1 cellular context compared by ENCODE assay signal in genomic region chr4:2041234-2042130, GRCh38.
TF ChIP-seq lines count a peak whose summit lies in the region.

No MANE protein-coding gene starts in this region.

TF ChIP-seq in HepG2, 621 proteins besides CTCF, POLR2A, EP300 and RAD21 (continued from another document and continues in another):
- peak; percentile 46; the same call in 1 of the 2 replicates for TF ChIP-seq ZNF275 (CRISPR knock-in tag; IDR thresholded peaks at IDR 0.05; ENCODE audit: borderline replicate concordance)
- TF ChIP-seq GABPB1 (CRISPR knock-in tag; IDR thresholded peaks at IDR 0.05), result peak; percentile 71
- TF ChIP-seq E2F5 (CRISPR knock-in tag; conservative IDR thresholded peaks at IDR 0.05), result no peak
- peak; percentile 19 for TF ChIP-seq AGO2 (optimal IDR thresholded peaks at IDR 0.05; ENCODE audit: low read depth, low read length)
- TF ChIP-seq ZNF513 (CRISPR knock-in tag; conservative IDR thresholded peaks at IDR 0.05), result no peak
- 0 out of 2 replicates have a peak, but pooled peaks have one; percentile 10 for TF ChIP-seq PITX1 (CRISPR knock-in tag; IDR thresholded peaks at IDR 0.05)
- TF ChIP-seq TBL1XR1 (IDR thresholded peaks at IDR 0.05; ENCODE audit: borderline replicate concordance, low read length, partially characterized antibody), result no peak
- 0 out of 2 replicates have a peak, but pooled peaks have one; percentile 59 for TF ChIP-seq HIVEP1 (CRISPR knock-in tag; IDR thresholded peaks at IDR 0.05)
- TF ChIP-seq GABPA (IDR thresholded peaks at IDR 0.05; ENCODE audit: low read depth, low read length), result no peak
- TF ChIP-seq GABPA (CRISPR knock-in tag; IDR thresholded peaks at IDR 0.05; ENCODE audit: low read depth), result no peak
- peak; percentile 46 for TF ChIP-seq MED8 (CRISPR knock-in tag; IDR thresholded peaks at IDR 0.05; ENCODE audit: insufficient replicate concordance)
- TF ChIP-seq AGO1 (IDR thresholded peaks at IDR 0.05; ENCODE audit: low read depth, low read length, poor library complexity, severe bottlenecking), result peak; percentile 40
- TF ChIP-seq KDM2A (CRISPR knock-in tag; IDR thresholded peaks at IDR 0.05; ENCODE audit: borderline replicate concordance, low read depth), result peak; percentile 45; the same call in 1 of the 2 replicates
- TF ChIP-seq ZNF704 (CRISPR knock-in tag; IDR thresholded peaks at IDR 0.05; ENCODE audit: borderline replicate concordance), result 0 out of 2 replicates have a peak, but pooled peaks have one; percentile 15
- TF ChIP-seq, protein P1, sequence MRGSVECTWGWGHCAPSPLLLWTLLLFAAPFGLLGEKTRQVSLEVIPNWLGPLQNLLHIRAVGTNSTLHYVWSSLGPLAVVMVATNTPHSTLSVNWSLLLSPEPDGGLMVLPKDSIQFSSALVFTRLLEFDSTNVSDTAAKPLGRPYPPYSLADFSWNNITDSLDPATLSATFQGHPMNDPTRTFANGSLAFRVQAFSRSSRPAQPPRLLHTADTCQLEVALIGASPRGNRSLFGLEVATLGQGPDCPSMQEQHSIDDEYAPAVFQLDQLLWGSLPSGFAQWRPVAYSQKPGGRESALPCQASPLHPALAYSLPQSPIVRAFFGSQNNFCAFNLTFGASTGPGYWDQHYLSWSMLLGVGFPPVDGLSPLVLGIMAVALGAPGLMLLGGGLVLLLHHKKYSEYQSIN (CRISPR knock-in tag; IDR thresholded peaks at IDR 0.05; ENCODE audit: borderline replicate concordance), result no peak
- TF ChIP-seq, protein P2, sequence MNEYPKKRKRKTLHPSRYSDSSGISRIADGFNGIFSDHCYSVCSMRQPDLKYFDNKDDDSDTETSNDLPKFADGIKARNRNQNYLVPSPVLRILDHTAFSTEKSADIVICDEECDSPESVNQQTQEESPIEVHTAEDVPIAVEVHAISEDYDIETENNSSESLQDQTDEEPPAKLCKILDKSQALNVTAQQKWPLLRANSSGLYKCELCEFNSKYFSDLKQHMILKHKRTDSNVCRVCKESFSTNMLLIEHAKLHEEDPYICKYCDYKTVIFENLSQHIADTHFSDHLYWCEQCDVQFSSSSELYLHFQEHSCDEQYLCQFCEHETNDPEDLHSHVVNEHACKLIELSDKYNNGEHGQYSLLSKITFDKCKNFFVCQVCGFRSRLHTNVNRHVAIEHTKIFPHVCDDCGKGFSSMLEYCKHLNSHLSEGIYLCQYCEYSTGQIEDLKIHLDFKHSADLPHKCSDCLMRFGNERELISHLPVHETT (CRISPR knock-in tag; conservative IDR thresholded peaks at IDR 0.05), result no peak
- TF ChIP-seq NR2C2 (CRISPR knock-in tag; IDR thresholded peaks at IDR 0.05; ENCODE audit: borderline replicate concordance), result no peak; the same call in 1 of the 2 replicates
- TF ChIP-seq, protein P3, sequence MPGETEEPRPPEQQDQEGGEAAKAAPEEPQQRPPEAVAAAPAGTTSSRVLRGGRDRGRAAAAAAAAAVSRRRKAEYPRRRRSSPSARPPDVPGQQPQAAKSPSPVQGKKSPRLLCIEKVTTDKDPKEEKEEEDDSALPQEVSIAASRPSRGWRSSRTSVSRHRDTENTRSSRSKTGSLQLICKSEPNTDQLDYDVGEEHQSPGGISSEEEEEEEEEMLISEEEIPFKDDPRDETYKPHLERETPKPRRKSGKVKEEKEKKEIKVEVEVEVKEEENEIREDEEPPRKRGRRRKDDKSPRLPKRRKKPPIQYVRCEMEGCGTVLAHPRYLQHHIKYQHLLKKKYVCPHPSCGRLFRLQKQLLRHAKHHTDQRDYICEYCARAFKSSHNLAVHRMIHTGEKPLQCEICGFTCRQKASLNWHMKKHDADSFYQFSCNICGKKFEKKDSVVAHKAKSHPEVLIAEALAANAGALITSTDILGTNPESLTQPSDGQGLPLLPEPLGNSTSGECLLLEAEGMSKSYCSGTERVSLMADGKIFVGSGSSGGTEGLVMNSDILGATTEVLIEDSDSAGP (CRISPR knock-in tag; IDR thresholded peaks at IDR 0.05; ENCODE audit: borderline replicate concordance), result peak; percentile 57; the same call in 1 of the 2 replicates
- TF ChIP-seq, protein P4, sequence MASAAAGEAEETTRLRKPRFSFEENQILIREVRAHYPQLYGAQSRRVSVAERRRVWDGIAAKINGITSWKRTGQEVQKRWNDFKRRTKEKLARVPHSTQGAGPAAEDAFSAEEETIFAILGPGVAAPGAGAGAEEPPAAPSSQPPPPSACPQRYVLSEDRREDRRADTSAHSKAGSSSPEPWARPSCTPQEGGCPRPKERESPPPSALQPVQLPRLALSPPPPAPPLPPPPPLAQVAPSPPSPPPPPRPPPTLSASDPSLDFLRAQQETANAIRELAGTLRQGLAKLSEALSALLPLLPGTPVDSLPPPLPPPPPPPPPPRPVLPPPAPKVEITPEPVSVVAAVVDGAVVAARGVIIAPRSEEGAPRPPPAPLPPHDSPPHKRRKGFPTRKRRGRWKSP (CRISPR knock-in tag; IDR thresholded peaks at IDR 0.05), result peak; percentile 63; the same call in 1 of the 2 replicates
- 0 out of 2 replicates have a peak, but pooled peaks have one; percentile 31 for TF ChIP-seq ADNP (CRISPR knock-in tag; IDR thresholded peaks at IDR 0.05)
- TF ChIP-seq HNF1B (CRISPR knock-in tag; IDR thresholded peaks at IDR 0.05), result peak; percentile 18; the same call in 1 of the 2 replicates
- TF ChIP-seq ZNF572 (CRISPR knock-in tag; IDR thresholded peaks at IDR 0.05), result 0 out of 2 replicates have a peak, but pooled peaks have one; percentile 25
- peak; percentile 92 for TF ChIP-seq MTF2 (CRISPR knock-in tag; IDR thresholded peaks at IDR 0.05; ENCODE audit: borderline replicate concordance)
- TF ChIP-seq FOXC1 (CRISPR knock-in tag; IDR thresholded peaks at IDR 0.05; ENCODE audit: borderline replicate concordance), result peak; percentile 61; the same call in 1 of the 2 replicates
- TF ChIP-seq ZNF605 (CRISPR knock-in tag; IDR thresholded peaks at IDR 0.05), result 0 out of 2 replicates have a peak, but pooled peaks have one; percentile 29
- TF ChIP-seq ZNF850 (CRISPR knock-in tag; conservative IDR thresholded peaks at IDR 0.05), result no peak
- no peak for TF ChIP-seq RARA (CRISPR knock-in tag; IDR thresholded peaks at IDR 0.05)
- TF ChIP-seq ZSCAN25 (CRISPR knock-in tag; IDR thresholded peaks at IDR 0.05), result 0 out of 2 replicates have a peak, but pooled peaks have one; percentile 55
- no peak for TF ChIP-seq PHF21A (CRISPR knock-in tag; IDR thresholded peaks at IDR 0.05)
- TF ChIP-seq MAF1 (CRISPR knock-in tag; IDR thresholded peaks at IDR 0.05; ENCODE audit: borderline replicate concordance), result no peak
- TF ChIP-seq, protein P5, sequence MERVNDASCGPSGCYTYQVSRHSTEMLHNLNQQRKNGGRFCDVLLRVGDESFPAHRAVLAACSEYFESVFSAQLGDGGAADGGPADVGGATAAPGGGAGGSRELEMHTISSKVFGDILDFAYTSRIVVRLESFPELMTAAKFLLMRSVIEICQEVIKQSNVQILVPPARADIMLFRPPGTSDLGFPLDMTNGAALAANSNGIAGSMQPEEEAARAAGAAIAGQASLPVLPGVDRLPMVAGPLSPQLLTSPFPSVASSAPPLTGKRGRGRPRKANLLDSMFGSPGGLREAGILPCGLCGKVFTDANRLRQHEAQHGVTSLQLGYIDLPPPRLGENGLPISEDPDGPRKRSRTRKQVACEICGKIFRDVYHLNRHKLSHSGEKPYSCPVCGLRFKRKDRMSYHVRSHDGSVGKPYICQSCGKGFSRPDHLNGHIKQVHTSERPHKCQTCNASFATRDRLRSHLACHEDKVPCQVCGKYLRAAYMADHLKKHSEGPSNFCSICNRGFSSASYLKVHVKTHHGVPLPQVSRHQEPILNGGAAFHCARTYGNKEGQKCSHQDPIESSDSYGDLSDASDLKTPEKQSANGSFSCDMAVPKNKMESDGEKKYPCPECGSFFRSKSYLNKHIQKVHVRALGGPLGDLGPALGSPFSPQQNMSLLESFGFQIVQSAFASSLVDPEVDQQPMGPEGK (CRISPR knock-in tag; IDR thresholded peaks at IDR 0.05), result peak; percentile 48
- TF ChIP-seq PHF8 (CRISPR knock-in tag; IDR thresholded peaks at IDR 0.05), result peak; percentile 48; the same call in 1 of the 2 replicates
- 0 out of 2 replicates have a peak, but pooled peaks have one; percentile 28 for TF ChIP-seq GATAD1 (CRISPR knock-in tag; IDR thresholded peaks at IDR 0.05)
- peak; percentile 56; the same call in 1 of the 2 replicates for TF ChIP-seq MXD3 (CRISPR knock-in tag; IDR thresholded peaks at IDR 0.05)
- peak; percentile 82 for TF ChIP-seq HNRNPLL (IDR thresholded peaks at IDR 0.05; ENCODE audit: low read depth, low read length, poor library complexity, severe bottlenecking)
- no peak for TF ChIP-seq ZNF878 (CRISPR knock-in tag; IDR thresholded peaks at IDR 0.05)
- 0 out of 2 replicates have a peak, but pooled peaks have one; percentile 9 for TF ChIP-seq ZBTB7A (CRISPR knock-in tag; IDR thresholded peaks at IDR 0.05)
- 0 out of 2 replicates have a peak, but pooled peaks have one; percentile 30 for TF ChIP-seq SIN3A (IDR thresholded peaks at IDR 0.05; ENCODE audit: borderline replicate concordance, low read depth, low read length)
- TF ChIP-seq ZFY (CRISPR knock-in tag; IDR thresholded peaks at IDR 0.05), result peak; percentile 32; the same call in 1 of the 2 replicates
- TF ChIP-seq, protein P6, sequence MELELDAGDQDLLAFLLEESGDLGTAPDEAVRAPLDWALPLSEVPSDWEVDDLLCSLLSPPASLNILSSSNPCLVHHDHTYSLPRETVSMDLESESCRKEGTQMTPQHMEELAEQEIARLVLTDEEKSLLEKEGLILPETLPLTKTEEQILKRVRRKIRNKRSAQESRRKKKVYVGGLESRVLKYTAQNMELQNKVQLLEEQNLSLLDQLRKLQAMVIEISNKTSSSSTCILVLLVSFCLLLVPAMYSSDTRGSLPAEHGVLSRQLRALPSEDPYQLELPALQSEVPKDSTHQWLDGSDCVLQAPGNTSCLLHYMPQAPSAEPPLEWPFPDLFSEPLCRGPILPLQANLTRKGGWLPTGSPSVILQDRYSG (CRISPR knock-in tag; IDR thresholded peaks at IDR 0.05), result no peak
- no peak for TF ChIP-seq ZNF335 (CRISPR knock-in tag; IDR thresholded peaks at IDR 0.05)
- TF ChIP-seq RFX3 (CRISPR knock-in tag; IDR thresholded peaks at IDR 0.05), result peak; percentile 84
- peak; percentile 97 for TF ChIP-seq ZFP36 (IDR thresholded peaks at IDR 0.05; ENCODE audit: borderline replicate concordance, low read depth, low read length, partially characterized antibody)
